In genomic region chr12:56271031-56271430, GRCh38 we compare ENCODE assay signal across 8 cellular contexts. TPM values are rescaled to one million over a fixed set of nuclear protein-coding genes. Genes with fewer than 3 reads are reported as not detected.
A peak's percentile ranks its signal among the peaks of the same experiment; 100 is the strongest.
DNase-seq lines count a peak whose midpoint lies in the region; ATAC-seq and TF ChIP-seq lines count a peak whose summit lies in the region.

No MANE protein-coding gene starts in this region.

- CTCF ChIA-PET in CD4-positive, alpha-beta memory T cell (lab: Charles Lee; ENCODE audit: partially characterized antibody): interaction anchor here (6.2 kb wide), 1 partner anchor 14 kb away, joined by 36 read pairs; the partner anchor contains the start of gene ANKRD52

- peaks cover 26 to 64% of the 10 kb centered on the region in 2 donors for H3K36me3 Mint-ChIP-seq in CD4-positive, alpha-beta memory T cell
- H3K36me3 Mint-ChIP-seq in T-helper 2 cell treated with Interferon-gamma antibody and Interleukin-4, amounts not matched to agents 5 μg/mL and 100 μg/mL, for 36 hours (ENCODE audit: low read depth): peaks cover 39% of the 10 kb centered on the region

- H3K9me3 ChIP-seq in CD4-positive, alpha-beta memory T cell (ENCODE audit: control insufficient read depth in 1 of 2, low read length in 2 of 2): no peaks in the 10 kb centered on the region
- H3K9me3 ChIP-seq in adrenal gland (replicated peaks in 1 of 3): no peaks in the 10 kb centered on the region

- no peak overlapping the region for H3K4me3 ChIP-seq in CD4-positive, alpha-beta memory T cell (ENCODE audit: low read length in 2 of 2)
- no peak overlapping the region for H3K4me3 ChIP-seq in HFF-Myc (replicated peaks; ENCODE audit: low read depth, low read length)
- H3K4me3 ChIP-seq in adrenal gland: no peak overlapping the region

- peaks cover 9 to 18% (median 15%) of the 10 kb centered on the region in 4 donors for H3K4me1 Mint-ChIP-seq in CD4-positive, alpha-beta memory T cell
- H3K4me1 Mint-ChIP-seq in T-helper 2 cell treated with Interferon-gamma antibody and Interleukin-4, amounts not matched to agents 5 μg/mL and 100 μg/mL, for 36 hours (ENCODE audit: low read depth): peaks cover 12% of the 10 kb centered on the region

- no peaks in the 10 kb centered on the region for H3K27me3 Mint-ChIP-seq in CD4-positive, alpha-beta memory T cell
- no peaks in the 10 kb centered on the region for H3K27me3 Mint-ChIP-seq in T-helper 2 cell treated with Interferon-gamma antibody and Interleukin-4, amounts not matched to agents 5 μg/mL and 100 μg/mL, for 36 hours (ENCODE audit: low read depth)

- DNase-seq in CD4-positive, alpha-beta memory T cell: no peak
- DNase-seq in HFF-Myc (ENCODE audit: extremely low read depth, low read depth) (no peak), adrenal gland (peak in 1 of 7 donors; percentile 39), dedifferentiated amniotic fluid mesenchymal stem cell (ENCODE audit: extremely low spot score) (no peak), HK-2 (ENCODE audit: unreplicated experiment) (no peak)
- no peak for DNase-seq in T-helper 2 cell treated with Interferon-gamma antibody and Interleukin-4, amounts not matched to agents 5 μg/mL and 100 μg/mL, for 36 hours (ENCODE audit: low spot score)

- ATAC-seq in HG02852 (IDR thresholded peaks at IDR 0.05; ENCODE audit: unreplicated experiment): no peak

- no peak for TF ChIP-seq POLR2A in adrenal gland (IDR thresholded peaks at IDR 0.05)

- H3K4me1 ChIP-seq in CD4-positive, alpha-beta memory T cell (ENCODE audit: insufficient read depth, low read length): peaks cover 14% of the 10 kb centered on the region
- H3K4me1 ChIP-seq in adrenal gland (replicated peaks in 1 of 2): peaks cover 22 to 23% of the 10 kb centered on the region in 2 donors

- intact Hi-C loops in CD4-positive, alpha-beta memory T cell (cut with micrococcal nuclease): no loop called here
- intact Hi-C loops in adrenal gland (cut with DNase I): no loop called here

- H3K9me3 Mint-ChIP-seq in CD4-positive, alpha-beta memory T cell: no peaks in the 10 kb centered on the region
- H3K9me3 Mint-ChIP-seq in T-helper 2 cell treated with Interferon-gamma antibody and Interleukin-4, amounts not matched to agents 5 μg/mL and 100 μg/mL, for 36 hours: no peaks in the 10 kb centered on the region

- TF ChIP-seq CTCF in HFF-Myc (IDR thresholded peaks at IDR 0.05; ENCODE audit: low read depth, low read length, missing control alignments) (peak; percentile 56), adrenal gland (IDR thresholded peaks at IDR 0.05) (peak; percentile 23 to 47 (median 40))

- 7 to 22% (median 15%) methylated on average over 1 of the region's 1 CpG for WGBS in adrenal gland, 4 donors

- POLR2A ChIA-PET in CD4-positive, alpha-beta memory T cell (lab: Charles Lee; ENCODE audit: partially characterized antibody): no interaction called here

- peaks cover 51% of the 10 kb centered on the region for H3K36me3 ChIP-seq in CD4-positive, alpha-beta memory T cell (ENCODE audit: insufficient read depth, low read length)
- H3K36me3 ChIP-seq in adrenal gland (replicated peaks in 1 of 2): peaks cover 0 to 62% of the 10 kb centered on the region in 2 donors

- H3K4me3 Mint-ChIP-seq in CD4-positive, alpha-beta memory T cell: no peak overlapping the region
- H3K4me3 Mint-ChIP-seq in T-helper 2 cell treated with Interferon-gamma antibody and Interleukin-4, amounts not matched to agents 5 μg/mL and 100 μg/mL, for 36 hours: no peak overlapping the region

- no peaks in the 10 kb centered on the region for H3K27me3 ChIP-seq in CD4-positive, alpha-beta memory T cell (ENCODE audit: insufficient read depth, low read length)
- no peaks in the 10 kb centered on the region for H3K27me3 ChIP-seq in adrenal gland
- H3K27me3 ChIP-seq in layer of hippocampus (ENCODE audit: control insufficient read depth, insufficient read depth, low read length): no peaks in the 10 kb centered on the region

- H3K27ac ChIP-seq in CD4-positive, alpha-beta memory T cell (ENCODE audit: low read depth, low read length): no peak overlapping the region
- H3K27ac ChIP-seq in adrenal gland: no peak overlapping the region
- peak overlapping the region; percentile 16 for H3K27ac ChIP-seq in layer of hippocampus (ENCODE audit: low read depth, low read length)

- H3K27ac Mint-ChIP-seq in CD4-positive, alpha-beta memory T cell: peak overlapping the region in 5 of 7 donors; percentile 13 to 36 (median 17)
- H3K27ac Mint-ChIP-seq in T-helper 2 cell treated with Interferon-gamma antibody and Interleukin-4, amounts not matched to agents 5 μg/mL and 100 μg/mL, for 36 hours: no peak overlapping the region

RNA-seq across cellular contexts. Expression of gene COQ10A, which starts 4.3 kb away (rescaled TPM):
- total RNA-seq in CD4-positive, alpha-beta memory T cell: 10 to 100 TPM; 35.3 to 38.6 TPM
- polyA plus RNA-seq in CD4-positive, alpha-beta memory T cell: 10 to 100 TPM in 1 of 2 donors, 1 to 10 TPM in 1; 8.7 to 11.7 TPM
- 10 to 100 TPM; 24.2 to 65.1 (median 35.1) TPM for total RNA-seq in adrenal gland
- 10 to 100 TPM; 25.2 to 47.6 (median 36.7) TPM for polyA plus RNA-seq in adrenal gland

RNA-seq across cellular contexts. Expression of gene ANKRD52, which starts 12.8 kb away (rescaled TPM):
- total RNA-seq in CD4-positive, alpha-beta memory T cell: 10 to 100 TPM; 44.1 to 44.5 TPM
- polyA plus RNA-seq in CD4-positive, alpha-beta memory T cell: 10 to 100 TPM in 1 of 2 donors, 1 to 10 TPM in 1; 3.4 to 25.1 TPM
- total RNA-seq in adrenal gland: 10 to 100 TPM; 21.3 to 86.8 (median 39.2) TPM
- 10 to 100 TPM in 2 of 3 donors, 1 to 10 TPM in 1; 8.4 to 54.0 (median 28.8) TPM for polyA plus RNA-seq in adrenal gland

RNA-seq across cellular contexts. Expression of gene CS, which starts 29.1 kb away (rescaled TPM):
- total RNA-seq in CD4-positive, alpha-beta memory T cell: 100 to 1,000 TPM; 134 to 136 TPM
- polyA plus RNA-seq in CD4-positive, alpha-beta memory T cell: 10 to 100 TPM; 73.1 to 98.7 TPM
- total RNA-seq in adrenal gland: 100 to 1,000 TPM; 143 to 417 (median 266) TPM
- 100 to 1,000 TPM in 1 of 3 donors, 10 to 100 TPM in 2; 64.6 to 404 (median 73.1) TPM for polyA plus RNA-seq in adrenal gland

RNA-seq across cellular contexts. Expression of gene SLC39A5, which starts 41.2 kb away (rescaled TPM):
- 1 to 10 TPM in 1 of 2 experiments, under 1 TPM in 1; 0.64 to 2.1 TPM for total RNA-seq in CD4-positive, alpha-beta memory T cell
- not detected for polyA plus RNA-seq in CD4-positive, alpha-beta memory T cell
- total RNA-seq in adrenal gland: under 1 TPM in 2 of 8 donors, not detected in 6; 0.65 to 0.83 TPM
- polyA plus RNA-seq in adrenal gland: 1 to 10 TPM in 1 of 3 donors, under 1 TPM in 1, not detected in 1; 0.54 to 2.0 TPM

RNA-seq across cellular contexts. Expression of gene CNPY2, which starts 44.8 kb away (rescaled TPM):
- total RNA-seq in CD4-positive, alpha-beta memory T cell: 10 to 100 TPM; 93.5 to 95.8 TPM
- 100 to 1,000 TPM; 174 to 184 TPM for polyA plus RNA-seq in CD4-positive, alpha-beta memory T cell
- total RNA-seq in adrenal gland: 100 to 1,000 TPM; 103 to 163 (median 145) TPM
- 100 to 1,000 TPM; 138 to 192 (median 179) TPM for polyA plus RNA-seq in adrenal gland
